ENCODE assay signal across 1 cellular context in genomic region chr18:7749510-7749981, GRCh38.
TF ChIP-seq lines count a peak whose summit lies in the region.

No MANE protein-coding gene starts in this region.

TF ChIP-seq in HEK293, 187 proteins besides CTCF, POLR2A, EP300 and RAD21 (continued from another document):
- TF ChIP-seq ZNF704 (tag by site-specific recombination; IDR thresholded peaks at IDR 0.05) (no peak), ZNF549 (tag by site-specific recombination; IDR thresholded peaks at IDR 0.05) (no peak), REPIN1 (tag by site-specific recombination; IDR thresholded peaks at IDR 0.05; ENCODE audit: low read depth) (no peak), FEZF1 (tag by site-specific recombination; IDR thresholded peaks at IDR 0.05) (no peak), ZSCAN4 (tag by site-specific recombination; IDR thresholded peaks at IDR 0.05) (no peak), HIC1 (tag by site-specific recombination; IDR thresholded peaks at IDR 0.05) (no peak), ZSCAN23 (tag by site-specific recombination; IDR thresholded peaks at IDR 0.05) (no peak), ZNF174 (tag by site-specific recombination; IDR thresholded peaks at IDR 0.05) (no peak), BCL11A (tag by site-specific recombination; IDR thresholded peaks at IDR 0.05; ENCODE audit: low read depth) (no peak), ZNF391 (tag by site-specific recombination; IDR thresholded peaks at IDR 0.05; ENCODE audit: borderline replicate concordance, low read depth) (no peak), ZNF555 (tag by site-specific recombination; conservative IDR thresholded peaks at IDR 0.05) (no peak)
